28 cellular contexts compared by ENCODE assay signal in the genomic region with DNA sequence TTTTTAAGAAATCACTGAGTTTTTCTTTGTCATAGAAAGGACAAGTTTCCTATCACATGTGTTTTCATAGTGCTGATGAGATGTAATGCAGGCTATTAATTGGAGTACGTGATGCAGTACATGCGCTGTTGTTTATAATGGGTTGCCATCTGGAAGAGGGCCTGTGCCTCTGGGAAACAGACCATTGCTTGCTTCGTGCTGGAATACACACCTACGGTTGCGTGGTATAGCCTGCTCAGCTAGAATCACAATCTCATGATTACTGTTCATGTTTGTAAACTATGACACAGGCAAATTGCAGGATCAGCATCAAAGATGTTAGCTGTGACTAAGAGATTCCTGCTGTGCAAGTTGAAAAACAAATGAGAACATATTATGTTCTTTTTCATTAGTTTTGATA.
DNase-seq lines count a peak whose midpoint lies in the region; ATAC-seq, FAIRE-seq and TF ChIP-seq lines count a peak whose summit lies in the region.
"Had no signal": no experiment of that assay in that cellular context is flagged by ENCODE, and none has a peak within 500 bp of the region (broad histone marks: within the 10 kb centered on the region; RNA-seq: fewer than 3 reads in every experiment).

No MANE protein-coding gene starts in this region.

- WGBS in H9 (ENCODE audit: extremely low coverage, insufficient read length, low lambda C conversion rate), result no CpG with 5 or more reads among the region's 5 CpGs
- WGBS in K562 (ENCODE audit: insufficient coverage, low coverage, missing lambda C conversion rate), result 88% methylated on average over 5 of the region's 5 CpGs

- H3K79me1 ChIP-seq in H9 (ENCODE audit: insufficient read depth, low read depth, low read length, poor library complexity, severe bottlenecking), result no peaks in the 10 kb centered on the region

- DNase-seq in AG08396 (ENCODE audit: low spot score) (peak; percentile 16), H9 (no peak), K562 (ENCODE audit: extremely low read depth in 1 of 4, low spot score in 3 of 4) (no peak), iris pigment epithelial cell (ENCODE audit: low read depth) (peak; percentile 50), lower lobe of right lung (no peak), HK-2 (ENCODE audit: unreplicated experiment) (no peak)
- DNase-seq: activated CD4-positive, alpha-beta T cell treated with anti-CD3 and anti-CD28 coated beads for 36 hours; Calu3; cortex of kidney; EL; endodermal cell; heart left ventricle; left cardiac atrium; mesendoderm; NCI-H187; NCI-H69; SK-N-SH; stimulated activated CD8-positive, alpha-beta memory T cell treated with anti-CD3 and anti-CD28 coated beads, Interleukin-4, amount 100 ng/mL, for 48 hours; stomach; T-helper 17 cell; tibial artery had no signal

- in situ Hi-C loops in K562 (cut with MboI), result no loop called here

- H3K9ac ChIP-seq in H9 (ENCODE audit: extremely low read depth, insufficient read length, low read length) (no peak overlapping the region), K562 (ENCODE audit: insufficient read depth in 1 of 2, low read depth in 2 of 2, low read length in 2 of 2) (no peak overlapping the region)
- H3K9ac ChIP-seq: SK-N-SH had no signal

- no peak for TF ChIP-seq RAD21 in K562 (CRISPR knock-in tag; conservative IDR thresholded peaks at IDR 0.05 in 1 of 2, IDR thresholded peaks at IDR 0.05 in 1 of 2)

- H3K79me2 ChIP-seq in H9 (ENCODE audit: insufficient read depth, low read length) (no peaks in the 10 kb centered on the region), K562 (ENCODE audit: control insufficient read depth, insufficient read depth, low read length) (no peaks in the 10 kb centered on the region)

- POLR2A ChIA-PET in K562 (lab: Yijun Ruan, JAX), result no interaction called here

- H3K27ac ChIP-seq in H9 (ENCODE audit: insufficient read length, low read depth, low read length) (no peak overlapping the region), K562 (ENCODE audit: extremely low read depth, low read depth, low read length) (no peak overlapping the region), lower lobe of right lung (no peak overlapping the region)
- H3K27ac ChIP-seq: C4-2B, heart left ventricle, neutrophil, prostate gland, stomach, tibial artery had no signal

- no peak overlapping the region for H4K8ac ChIP-seq in H9 (replicated peaks; ENCODE audit: insufficient read length, low read depth, low read length)

- no TSS peak for BruUV-seq in K562 (replicated peaks; lab: Mats Ljungman, UMichigan)

- H3K4me1 Mint-ChIP-seq in H9, result peaks cover under 1 to 3% of the 10 kb centered on the region in 2 experiments; a peak in 1 of 4 replicates
- H3K4me1 Mint-ChIP-seq: activated CD4-positive, alpha-beta T cell treated with anti-CD3 and anti-CD28 coated beads for 36 hours; T-helper 17 cell had no signal

- H2BK12ac ChIP-seq in H9 (ENCODE audit: insufficient read length, low read depth, low read length), result no peak overlapping the region

- no peak overlapping the region for H2BK20ac ChIP-seq in H9 (ENCODE audit: low read depth, low read length, poor library complexity, severe bottlenecking)

- no peaks in the 10 kb centered on the region for H3K27me3 Mint-ChIP-seq in H9 (ENCODE audit: low read depth)

- no peak overlapping the region for H3K4me2 ChIP-seq in H9 (ENCODE audit: insufficient read depth, insufficient read length, low read length)
- H3K4me2 ChIP-seq in K562 (ENCODE audit: insufficient read depth, low read length), result no peak overlapping the region
- H3K4me2 ChIP-seq: SK-N-SH had no signal

- no peaks in the 10 kb centered on the region for H4K20me1 ChIP-seq in H9 (ENCODE audit: control insufficient read depth, insufficient read depth, insufficient read length)
- no peaks in the 10 kb centered on the region for H4K20me1 ChIP-seq in K562 (replicated peaks; ENCODE audit: control insufficient read depth, insufficient read depth, low read length)

- no peaks in the 10 kb centered on the region for H3K9me1 ChIP-seq in K562 (ENCODE audit: control insufficient read depth, insufficient read depth, low read length)

- H3K23me2 ChIP-seq in H9 (ENCODE audit: insufficient read length, low read depth, low read length, poor library complexity, severe bottlenecking), result no peaks in the 10 kb centered on the region

- peak overlapping the region; percentile 12 for H3T11ph ChIP-seq in H9 (ENCODE audit: low read length)

- no peak overlapping the region for H3K4me3 ChIP-seq in K562
- no peak overlapping the region for H3K4me3 ChIP-seq in lower lobe of right lung
- H3K4me3 ChIP-seq: heart left ventricle, prostate gland, stomach, tibial artery had no signal

- CTCF ChIA-PET in K562 (lab: Yijun Ruan, JAX; ENCODE audit: low intra/inter-chr PET ratio), result no interaction called here

- no peak for TF ChIP-seq POLR2A in K562 (conservative IDR thresholded peaks at IDR 0.05)

- no peaks in the 10 kb centered on the region for H3K9me3 Mint-ChIP-seq in H9
- H3K9me3 Mint-ChIP-seq: endodermal cell had no signal

- 0 out of 2 replicates have a peak overlapping the region, but pooled peaks have one; percentile 68 for H2BK15ac ChIP-seq in H9 (ENCODE audit: low read depth, low read length)

- H4K91ac ChIP-seq in H9 (ENCODE audit: insufficient read length, low read depth, low read length), result no peak overlapping the region

- no peak overlapping the region for H2BK5ac ChIP-seq in H9 (ENCODE audit: insufficient read length, low read length)

- intact Hi-C loops in K562 (cut with micrococcal nuclease) (no loop called here), lower lobe of right lung (cut with DNase I) (no loop called here)

- H3K23ac ChIP-seq in H9 (ENCODE audit: insufficient read length, low read depth, low read length), result no peak overlapping the region

- H3K4ac ChIP-seq in H9 (ENCODE audit: low read depth, low read length), result no peak overlapping the region

- H2AFZ ChIP-seq in H9 (ENCODE audit: low read length) (no peak overlapping the region), K562 (ENCODE audit: low read depth, low read length) (no peak overlapping the region)

- no peak overlapping the region for H2BK120ac ChIP-seq in H9 (ENCODE audit: low read depth, low read length, poor library complexity, severe bottlenecking)

- no peak overlapping the region for H3K27ac Mint-ChIP-seq in H9
- H3K27ac Mint-ChIP-seq: activated CD4-positive, alpha-beta T cell treated with anti-CD3 and anti-CD28 coated beads for 36 hours; endodermal cell; T-helper 17 cell had no signal

- no peak overlapping the region for H3K4me3 Mint-ChIP-seq in H9
- H3K4me3 Mint-ChIP-seq: activated CD4-positive, alpha-beta T cell treated with anti-CD3 and anti-CD28 coated beads for 36 hours; endodermal cell; T-helper 17 cell had no signal

- no peak overlapping the region for H3K14ac ChIP-seq in H9 (ENCODE audit: insufficient read depth, low read length)

- H3K27me3 ChIP-seq in H9 (ENCODE audit: insufficient read depth, low read length) (no peaks in the 10 kb centered on the region), K562 (ENCODE audit: control insufficient read depth in 2 of 2, insufficient read depth in 2 of 2, low read length in 2 of 2) (no peaks in the 10 kb centered on the region), lower lobe of right lung (ENCODE audit: low read depth) (no peaks in the 10 kb centered on the region)
- H3K27me3 ChIP-seq: heart left ventricle, stomach, tibial artery had no signal

- H3K4me1 ChIP-seq in H9 (ENCODE audit: insufficient read depth, low read length) (no peaks in the 10 kb centered on the region), K562 (replicated peaks in 1 of 2; ENCODE audit: control insufficient read depth in 2 of 2, insufficient read depth in 2 of 2, low read length in 2 of 2) (no peaks in the 10 kb centered on the region), lower lobe of right lung (no peaks in the 10 kb centered on the region)
- H3K4me1 ChIP-seq: prostate gland, tibial artery had no signal

- ATAC-seq in K562, result no peak
- no peak for ATAC-seq in HG03565 (IDR thresholded peaks at IDR 0.05; ENCODE audit: unreplicated experiment)
- no peak for ATAC-seq in HG02884 (IDR thresholded peaks at IDR 0.05; ENCODE audit: unreplicated experiment)
- ATAC-seq in lower lobe of right lung, result no peak
- ATAC-seq: activated CD4-positive, alpha-beta T cell treated with anti-CD3 and anti-CD28 coated beads for 36 hours; heart left ventricle; left cardiac atrium; T-helper 17 cell had no signal

- no peaks in the 10 kb centered on the region; a peak in 1 of 7 replicates for H3K36me3 Mint-ChIP-seq in H9 (ENCODE audit: insufficient read depth in 1 of 3, low read depth in 3 of 3)

- no peak for FAIRE-seq in K562 (lab: Jason Lieb, UNC)
- FAIRE-seq: A204.1, HTR-8/SVneo had no signal

- H2AK5ac ChIP-seq in H9 (ENCODE audit: insufficient read length, low read length), result no peak overlapping the region

- no peak overlapping the region for H3K56ac ChIP-seq in H9 (ENCODE audit: insufficient read length, low read depth, low read length)

- no peaks in the 10 kb centered on the region for H3K9me3 ChIP-seq in H9 (ENCODE audit: control insufficient read depth, low read depth, low read length)
- no peaks in the 10 kb centered on the region for H3K9me3 ChIP-seq in K562 (replicated peaks; ENCODE audit: control insufficient read depth, insufficient read depth, low read depth, low read length)
- H3K9me3 ChIP-seq in lower lobe of right lung, result no peaks in the 10 kb centered on the region
- H3K9me3 ChIP-seq: heart left ventricle, neutrophil, prostate gland, SK-N-SH, stomach, tibial artery had no signal

- no peak overlapping the region for H4K5ac ChIP-seq in H9 (ENCODE audit: insufficient read length, low read depth, low read length)

- no peak for TF ChIP-seq EP300 in K562 (IDR thresholded peaks at IDR 0.05; ENCODE audit: low read length)

- H3K36me3 ChIP-seq in K562 (ENCODE audit: control insufficient read depth, insufficient read depth, low read length) (no peaks in the 10 kb centered on the region), lower lobe of right lung (no peaks in the 10 kb centered on the region)
- H3K36me3 ChIP-seq: heart left ventricle, neutrophil, prostate gland, stomach, tibial artery had no signal

- TF ChIP-seq CTCF in H9 (conservative IDR thresholded peaks at IDR 0.05), result no peak
- no peak for TF ChIP-seq CTCF in K562 (IDR thresholded peaks at IDR 0.05 in 2 of 3, conservative IDR thresholded peaks at IDR 0.05 in 1 of 3; ENCODE audit: insufficient read depth in 2 of 3, low read depth in 1 of 3, low read length in 3 of 3)
- TF ChIP-seq CTCF in lower lobe of right lung (IDR thresholded peaks at IDR 0.05), result no peak

- no peak overlapping the region for H3K18ac ChIP-seq in H9 (ENCODE audit: insufficient read length, low read depth, low read length)

TF ChIP-seq in K562, 482 proteins besides CTCF, POLR2A, EP300 and RAD21:
- TF ChIP-seq GABPB1 (CRISPR knock-in tag; IDR thresholded peaks at IDR 0.05) (no peak), ZNF316 (IDR thresholded peaks at IDR 0.05) (peak; percentile 56; the same call in 1 of the 2 replicates), MAFG (tag; conservative IDR thresholded peaks at IDR 0.05) (0 out of 2 replicates have a peak, but pooled peaks have one; percentile 29), TEAD1 (CRISPR knock-in tag; IDR thresholded peaks at IDR 0.05) (no peak)

Comparison
In these comparisons a context has a peak if more than half of its experiments do, and no peak if none do; other contexts are left out.
1. DNase-seq: peak in AG08396 (single experiment) and iris pigment epithelial cell (single experiment); none in H9 (single experiment), K562 (0 of 4), lower lobe of right lung (single experiment) and HK-2 (single experiment).